ENCODE assay signal across 11 cellular contexts in genomic region chr5:14038341-14038959, GRCh38.
DNase-seq lines count a peak whose midpoint lies in the region; ATAC-seq and TF ChIP-seq lines count a peak whose summit lies in the region.
"Had no signal": no experiment of that assay in that cellular context is flagged by ENCODE, and none has a peak within 500 bp of the region (broad histone marks: within the 10 kb centered on the region; RNA-seq: fewer than 3 reads in every experiment).

No MANE protein-coding gene starts in this region.

- H3K4me3 ChIP-seq in fibroblast of lung (replicated peaks in 1 of 4; ENCODE audit: control extremely low read depth in 1 of 4, insufficient read depth in 1 of 4, low read depth in 3 of 4, low read length in 4 of 4) (no peak overlapping the region), skeletal muscle cell (ENCODE audit: low read depth, low read length) (no peak overlapping the region), psoas muscle (no peak overlapping the region)
- H3K4me3 ChIP-seq in CD8-positive, alpha-beta T cell (ENCODE audit: low read depth, low read length): no peak overlapping the region

- H3K79me2 ChIP-seq in fibroblast of lung (ENCODE audit: control insufficient read depth, insufficient read depth, low read length): no peaks in the 10 kb centered on the region

- 80 to 84% (median 82%) methylated on average over 10 of the region's 10 CpGs for WGBS in psoas muscle, 3 donors

- H3K27ac ChIP-seq in fibroblast of lung (ENCODE audit: insufficient read depth, low read length) (peak overlapping the region; percentile 81), psoas muscle (no peak overlapping the region)
- no peak overlapping the region for H3K27ac ChIP-seq in CD8-positive, alpha-beta T cell (ENCODE audit: low read depth, low read length)

- ATAC-seq in CD8-positive, alpha-beta T cell: no peak
- ATAC-seq in psoas muscle: no peak

- peaks cover 2% of the 10 kb centered on the region for H3K9me3 Mint-ChIP-seq in CD8-positive, alpha-beta T cell
- H3K9me3 Mint-ChIP-seq: neural crest cell had no signal

- no peak overlapping the region for H3K4me3 Mint-ChIP-seq in CD8-positive, alpha-beta T cell
- H3K4me3 Mint-ChIP-seq: neural crest cell had no signal

- H3K9me3 ChIP-seq in fibroblast of lung (ENCODE audit: control insufficient read depth, insufficient read depth, low read depth, low read length) (no peaks in the 10 kb centered on the region), psoas muscle (no peaks in the 10 kb centered on the region)
- H3K9me3 ChIP-seq in CD8-positive, alpha-beta T cell (ENCODE audit: low read length): no peaks in the 10 kb centered on the region

- peaks cover 16% of the 10 kb centered on the region for H3K27me3 Mint-ChIP-seq in CD8-positive, alpha-beta T cell (ENCODE audit: low read depth)

- H2AFZ ChIP-seq in fibroblast of lung (ENCODE audit: low read length): no peak overlapping the region

- peak overlapping the region; percentile 33 for H3K4me2 ChIP-seq in fibroblast of lung (ENCODE audit: extremely low read depth, insufficient read depth, low read length)

- no peaks in the 10 kb centered on the region for H4K20me1 ChIP-seq in fibroblast of lung (ENCODE audit: control insufficient read depth, extremely low read depth, insufficient read depth, low read length)

- CTCF ChIA-PET in CD8-positive, alpha-beta T cell (lab: Charles Lee): no interaction called here
- CTCF ChIA-PET in HEK293T (lab: Yijun Ruan, JAX): interaction anchor here (0.8 kb wide), 1 partner anchor 230 kb away, joined by 3 read pairs; no protein-coding TSS in a partner anchor

- no peaks in the 10 kb centered on the region for H3K36me3 Mint-ChIP-seq in CD8-positive, alpha-beta T cell

- H3K9ac ChIP-seq in fibroblast of lung (ENCODE audit: insufficient read depth, low read length): no peak overlapping the region

- POLR2A ChIA-PET in CD8-positive, alpha-beta T cell (lab: Charles Lee): no interaction called here
- POLR2A ChIA-PET in HEK293T (lab: Yijun Ruan, JAX): no interaction called here

- no peaks in the 10 kb centered on the region for H3K36me3 ChIP-seq in fibroblast of lung (ENCODE audit: control insufficient read depth, insufficient read depth, low read length)
- no peaks in the 10 kb centered on the region for H3K36me3 ChIP-seq in CD8-positive, alpha-beta T cell (ENCODE audit: insufficient read depth, low read length)
- no peaks in the 10 kb centered on the region for H3K36me3 ChIP-seq in psoas muscle (ENCODE audit: insufficient read depth in 1 of 2, low read depth in 1 of 2)

- TF ChIP-seq CTCF in fibroblast of lung (conservative IDR thresholded peaks at IDR 0.05 in 1 of 2, IDR thresholded peaks at IDR 0.05 in 1 of 2; ENCODE audit: low read depth in 1 of 2, low read length in 2 of 2) (no peak), psoas muscle (IDR thresholded peaks at IDR 0.05) (no peak)
- no peak for TF ChIP-seq CTCF in CD8-positive, alpha-beta T cell (IDR thresholded peaks at IDR 0.05)

- no peaks in the 10 kb centered on the region for H3K27me3 ChIP-seq in fibroblast of lung (ENCODE audit: control insufficient read depth, insufficient read depth, low read length)
- no peaks in the 10 kb centered on the region for H3K27me3 ChIP-seq in CD8-positive, alpha-beta T cell (ENCODE audit: insufficient read depth, low read length)
- H3K27me3 ChIP-seq in psoas muscle (ENCODE audit: insufficient read depth in 3 of 3, low read length in 2 of 3): no peaks in the 10 kb centered on the region

- H3K27ac Mint-ChIP-seq in CD8-positive, alpha-beta T cell: no peak overlapping the region

- intact Hi-C loops in CD8-positive, alpha-beta T cell (cut with DNase I, micrococcal nuclease): no loop called here
- intact Hi-C loops in psoas muscle (cut with DNase I): no loop called here

- H3K4me1 ChIP-seq in fibroblast of lung (ENCODE audit: control insufficient read depth, extremely low read depth, insufficient read depth, low read length): peaks cover 58% of the 10 kb centered on the region
- no peaks in the 10 kb centered on the region for H3K4me1 ChIP-seq in CD8-positive, alpha-beta T cell (ENCODE audit: insufficient read depth, low read length)
- H3K4me1 ChIP-seq in psoas muscle: peaks cover 44% of the 10 kb centered on the region

- peaks cover 9% of the 10 kb centered on the region for H3K4me1 Mint-ChIP-seq in CD8-positive, alpha-beta T cell (ENCODE audit: low read depth)

- peak; percentile 9 for DNase-seq in GOT3 (lab: John Stamatoyannopoulos, UW)
- peak; percentile 92 for DNase-seq in RPMI7951 (ENCODE audit: low read depth)
- peak; percentile 67 to 93 for DNase-seq in fibroblast of lung (ENCODE audit: low read depth in 2 of 2)
- peak; percentile 82 for DNase-seq in skeletal muscle cell (ENCODE audit: low read depth)
- DNase-seq in CD8-positive, alpha-beta T cell: no peak
- DNase-seq in HEK293T (ENCODE audit: extremely low spot score): no peak
- DNase-seq in activated gamma-delta T cell (lab: John Stamatoyannopoulos, UW): no peak
- DNase-seq in psoas muscle: no peak
- DNase-seq: cerebellar nuclear complex, NCI-H526 treated with DMSO at 0.1 percent for 48 hours had no signal

TF ChIP-seq in HEK293T, 16 proteins besides CTCF, POLR2A, EP300 and RAD21:
- TF ChIP-seq FOXM1 (IDR thresholded peaks at IDR 0.05; ENCODE audit: borderline replicate concordance) (no peak), ELF4 (IDR thresholded peaks at IDR 0.05) (no peak), SP1 (IDR thresholded peaks at IDR 0.05) (no peak), HDGF (IDR thresholded peaks at IDR 0.05; ENCODE audit: borderline replicate concordance) (no peak), BHLHE40 (IDR thresholded peaks at IDR 0.05; ENCODE audit: borderline replicate concordance) (no peak), LEF1 (IDR thresholded peaks at IDR 0.05; ENCODE audit: borderline replicate concordance) (no peak), SUZ12 (IDR thresholded peaks at IDR 0.05) (no peak), PKNOX1 (IDR thresholded peaks at IDR 0.05) (no peak), CTBP1 (IDR thresholded peaks at IDR 0.05; ENCODE audit: borderline replicate concordance) (no peak), NFRKB (IDR thresholded peaks at IDR 0.05) (no peak), TARDBP (IDR thresholded peaks at IDR 0.05) (no peak), ZNF384 (IDR thresholded peaks at IDR 0.05) (no peak), FOXK2 (IDR thresholded peaks at IDR 0.05) (no peak), L3MBTL2 (conservative IDR thresholded peaks at IDR 0.05) (no peak), ARNT (IDR thresholded peaks at IDR 0.05) (no peak), FOXA1 (IDR thresholded peaks at IDR 0.05) (no peak)
TF ChIP-seq in HEK293T: peak in this region for 0.

Comparison
In these comparisons a context has a peak if more than half of its experiments do, and no peak if none do; other contexts are left out.
1. DNase-seq: peak in GOT3 (single experiment), RPMI7951 (single experiment), fibroblast of lung (2 of 2) and skeletal muscle cell (single experiment); none in CD8-positive, alpha-beta T cell (0 of 7), HEK293T (single experiment), activated gamma-delta T cell (single experiment) and psoas muscle (0 of 2).